Comparison of ENCODE assay signal across 11 cellular contexts in the genomic region with DNA sequence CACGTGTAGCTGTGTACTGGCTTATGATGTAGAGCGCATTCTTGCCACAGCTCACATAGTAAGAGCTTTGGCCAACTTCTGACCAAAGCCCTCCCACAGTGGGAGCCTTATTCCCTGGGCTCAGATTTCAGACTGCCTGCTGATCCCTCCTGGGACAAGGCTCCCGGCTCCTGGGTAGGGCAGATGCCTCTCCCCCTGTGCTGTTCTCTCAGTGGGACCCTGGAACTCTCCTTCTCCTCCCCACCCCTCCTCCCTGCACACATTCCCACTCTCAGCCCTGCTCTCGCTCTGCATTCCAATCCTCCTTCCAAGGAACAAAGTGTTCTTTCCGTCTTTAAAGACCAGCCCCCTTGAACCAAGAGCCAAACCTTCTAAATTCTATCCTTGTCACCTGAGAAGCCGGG. TPM values are rescaled to one million over a fixed set of nuclear protein-coding genes. Genes with fewer than 3 reads are reported as not detected.
DNase-seq lines count a peak whose midpoint lies in the region; ATAC-seq and TF ChIP-seq lines count a peak whose summit lies in the region.
"Had no signal": no experiment of that assay in that cellular context is flagged by ENCODE, and none has a peak within 500 bp of the region (broad histone marks: within the 10 kb centered on the region; RNA-seq: fewer than 3 reads in every experiment).

No MANE protein-coding gene starts in this region.

- H3K4me3 Mint-ChIP-seq in H9 (peak overlapping the region in 1 of 2 experiments; percentile 39; a peak in 1 of 5 replicates), activated B cell treated with CpG ODN at 0.5 μM for 24 hours (no peak overlapping the region)

- no peaks in the 10 kb centered on the region for H3K79me1 ChIP-seq in H9 (ENCODE audit: insufficient read depth, low read depth, low read length, poor library complexity, severe bottlenecking)

- H4K8ac ChIP-seq in H9 (replicated peaks; ENCODE audit: insufficient read length, low read depth, low read length) = no peak overlapping the region

- H2BK20ac ChIP-seq in H9 (ENCODE audit: low read depth, low read length, poor library complexity, severe bottlenecking) = no peak overlapping the region

- ATAC-seq in activated B cell treated with CpG ODN at 0.5 μM for 24 hours (ENCODE audit: low read depth) = no peak
- ATAC-seq in foreskin keratinocyte = peak; percentile 14

- H3K27me3 ChIP-seq in H9 (ENCODE audit: insufficient read depth, low read length) = no peaks in the 10 kb centered on the region; the same call in 1 of the 2 replicates
- no peaks in the 10 kb centered on the region for H3K27me3 ChIP-seq in foreskin keratinocyte

- H4K20me1 ChIP-seq in H9 (ENCODE audit: control insufficient read depth, insufficient read depth, insufficient read length) = no peaks in the 10 kb centered on the region

- H3T11ph ChIP-seq in H9 (ENCODE audit: low read length) = no peak overlapping the region

- H3K27me3 Mint-ChIP-seq in H9 (ENCODE audit: low read depth) = peaks cover 21% of the 10 kb centered on the region
- H3K27me3 Mint-ChIP-seq in activated B cell treated with CpG ODN at 0.5 μM for 24 hours = no peaks in the 10 kb centered on the region

- no peak overlapping the region for H4K91ac ChIP-seq in H9 (ENCODE audit: insufficient read length, low read depth, low read length)

- H3K23ac ChIP-seq in H9 (ENCODE audit: insufficient read length, low read depth, low read length) = no peak overlapping the region

- H3K4me3 ChIP-seq in skin epidermis = no peak overlapping the region

- no peak overlapping the region for H3K18ac ChIP-seq in H9 (ENCODE audit: insufficient read length, low read depth, low read length)

- no peak overlapping the region for H3K4ac ChIP-seq in H9 (ENCODE audit: low read depth, low read length)

- H2BK5ac ChIP-seq in H9 (ENCODE audit: insufficient read length, low read length) = no peak overlapping the region

- H3K4me1 ChIP-seq in H9 (ENCODE audit: insufficient read depth, low read length) (peaks cover 19% of the 10 kb centered on the region; the same call in 1 of the 2 replicates), foreskin keratinocyte (no peaks in the 10 kb centered on the region)

- H3K36me3 Mint-ChIP-seq in H9 (ENCODE audit: insufficient read depth in 1 of 3, low read depth in 3 of 3) (peaks cover 4 to 17% (median 5%) of the 10 kb centered on the region in 3 experiments; a peak in 5 of 7 replicates), activated B cell treated with CpG ODN at 0.5 μM for 24 hours (ENCODE audit: low read depth) (peaks cover 11% of the 10 kb centered on the region)

- intact Hi-C loops in activated B cell treated with CpG ODN at 0.5 μM for 24 hours (cut with micrococcal nuclease) = no loop called here

- DNase-seq in H9 = peak; percentile 56
- no peak for DNase-seq in activated B cell treated with CpG ODN at 0.5 μM for 24 hours
- DNase-seq in foreskin keratinocyte = no peak
- no peak for DNase-seq in NCI-H2081 (lab: John Stamatoyannopoulos, UW)
- no peak for DNase-seq in stimulated activated CD8-positive, alpha-beta memory T cell treated with anti-CD3 and anti-CD28 coated beads, Interleukin-4, amount 100 ng/mL, for 48 hours
- no peak for DNase-seq in stimulated activated CD4-positive, alpha-beta T cell treated with anti-CD3 and anti-CD28 coated beads, Interleukin-2, amount 100 ng/mL, for 24 hours
- DNase-seq: activated gamma-delta T cell; hippocampal formation; stimulated activated CD4-positive, alpha-beta T cell treated with anti-CD3 and anti-CD28 coated beads, Interleukin-12 subunit alpha, Interleukin-12 subunit beta, amount 100 ng/mL, for 4 hours; T-helper 9 cell had no signal

- H2BK12ac ChIP-seq in H9 (ENCODE audit: insufficient read length, low read depth, low read length) = no peak overlapping the region

- H3K14ac ChIP-seq in H9 (ENCODE audit: insufficient read depth, low read length) = no peak overlapping the region

- H3K79me2 ChIP-seq in H9 (ENCODE audit: insufficient read depth, low read length) = no peaks in the 10 kb centered on the region

- no peak overlapping the region for H3K56ac ChIP-seq in H9 (ENCODE audit: insufficient read length, low read depth, low read length)

- peaks cover 41 to 51% of the 10 kb centered on the region in 2 experiments for H3K4me1 Mint-ChIP-seq in H9
- H3K4me1 Mint-ChIP-seq in activated B cell treated with CpG ODN at 0.5 μM for 24 hours = peaks cover 50% of the 10 kb centered on the region

- H3K27ac Mint-ChIP-seq in H9 (peak overlapping the region; percentile 4 to 94 (median 24); a peak in 4 of 7 replicates), activated B cell treated with CpG ODN at 0.5 μM for 24 hours (peak overlapping the region; percentile 95)

- H3K9me3 Mint-ChIP-seq in H9 = peaks cover 16 to 20% of the 10 kb centered on the region in 2 experiments
- H3K9me3 Mint-ChIP-seq in activated B cell treated with CpG ODN at 0.5 μM for 24 hours = peaks cover 14% of the 10 kb centered on the region

- CTCF ChIA-PET in activated B cell treated with CpG ODN at 0.5 μM for 24 hours (lab: Charles Lee) = no interaction called here

- peaks cover 14% of the 10 kb centered on the region for H3K9me3 ChIP-seq in H9 (ENCODE audit: control insufficient read depth, low read depth, low read length)

- POLR2A ChIA-PET in activated B cell treated with CpG ODN at 0.5 μM for 24 hours (lab: Charles Lee) = interaction anchor here (0.5 to 4.5 kb wide), 5 partner anchors 13 to 289 kb away, joined by 4 to 69 read pairs (median 17); a partner anchor contains a TSS

- H3K9ac ChIP-seq in H9 (ENCODE audit: extremely low read depth, insufficient read length, low read length) = no peak overlapping the region

- WGBS in H9 (ENCODE audit: extremely low coverage, insufficient read length, low lambda C conversion rate) = no CpG with 5 or more reads among the region's 6 CpGs

- H3K23me2 ChIP-seq in H9 (ENCODE audit: insufficient read length, low read depth, low read length, poor library complexity, severe bottlenecking) = no peaks in the 10 kb centered on the region

- H4K5ac ChIP-seq in H9 (ENCODE audit: insufficient read length, low read depth, low read length) = no peak overlapping the region

- H3K27ac ChIP-seq in H9 (ENCODE audit: insufficient read length, low read depth, low read length) = no peak overlapping the region
- H3K27ac ChIP-seq in foreskin keratinocyte = no peak overlapping the region
- peak overlapping the region in 17 of 21 experiments; percentile 2 to 89 (median 55) for H3K27ac ChIP-seq in skin epidermis

- no peak overlapping the region for H2BK15ac ChIP-seq in H9 (ENCODE audit: low read depth, low read length)

- no peak overlapping the region for H2BK120ac ChIP-seq in H9 (ENCODE audit: low read depth, low read length, poor library complexity, severe bottlenecking)

- TF ChIP-seq CTCF in H9 (conservative IDR thresholded peaks at IDR 0.05) (no peak), activated B cell treated with CpG ODN at 0.5 μM for 24 hours (IDR thresholded peaks at IDR 0.05) (no peak), foreskin keratinocyte (conservative IDR thresholded peaks at IDR 0.05) (no peak)

- no peak overlapping the region for H2AFZ ChIP-seq in H9 (ENCODE audit: low read length)

- no peak overlapping the region for H2AK5ac ChIP-seq in H9 (ENCODE audit: insufficient read length, low read length)

- H3K4me2 ChIP-seq in H9 (ENCODE audit: insufficient read depth, insufficient read length, low read length) = no peak overlapping the region

RNA-seq across cellular contexts. Expression of a gene that starts 17.5 kb away (rescaled TPM):
- 0.09 TPM in 1 of 2 replicates, not detected in the other for total RNA-seq in H9 (2021)
- total RNA-seq in activated B cell treated with CpG ODN at 0.5 μM for 24 hours = 7.0 and 8.5 TPM in 2 replicates
- not detected in 2 replicates for total RNA-seq in foreskin keratinocyte
- polyA plus RNA-seq in foreskin keratinocyte = not detected in 2 replicates

RNA-seq across cellular contexts. Expression of a gene that starts 47.3 kb away (rescaled TPM):
- total RNA-seq in H9 (2021) (0.90 and 1.4 TPM in 2 replicates), activated B cell treated with CpG ODN at 0.5 μM for 24 hours (not detected in 2 replicates), foreskin keratinocyte (not detected in 2 replicates)
- polyA plus RNA-seq in foreskin keratinocyte = not detected in 2 replicates

Comparison
In these comparisons a context has a peak if more than half of its experiments do, and no peak if none do; other contexts are left out.
1. H3K27ac ChIP-seq: peak in skin epidermis (17 of 21); none in H9 (single experiment) and foreskin keratinocyte (single experiment).